ENCODE assay signal across 8 cellular contexts in genomic region chr12:130838284-130838950, GRCh38. TPM values are rescaled to one million over a fixed set of nuclear protein-coding genes. Genes with fewer than 3 reads are reported as not detected.
DNase-seq lines count a peak whose midpoint lies in the region; ATAC-seq and TF ChIP-seq lines count a peak whose summit lies in the region.

No MANE protein-coding gene starts in this region.

- H3K4me1 ChIP-seq in stomach, result peaks cover 14 to 39% (median 30%) of the 10 kb centered on the region in 4 donors

- no peak for TF ChIP-seq EP300 in stomach (IDR thresholded peaks at IDR 0.05)

- no peak for TF ChIP-seq POLR2A in stomach (IDR thresholded peaks at IDR 0.05)

- H3K4me3 ChIP-seq in AG10803 (ENCODE audit: low read length) (peak overlapping the region; percentile 84), stomach (peak overlapping the region; percentile 91 to 96 (median 96))

- ATAC-seq in GM19043 (IDR thresholded peaks at IDR 0.05; ENCODE audit: low read depth, unreplicated experiment), result peak; percentile 11
- peak; percentile 36 for ATAC-seq in HG03354 (IDR thresholded peaks at IDR 0.05; ENCODE audit: poor library complexity, severe bottlenecking, unreplicated experiment)
- ATAC-seq in left lobe of liver, result peak; percentile 86

- no peaks in the 10 kb centered on the region for H3K9me3 ChIP-seq in stomach

- H3K27me3 ChIP-seq in stomach, result no peaks in the 10 kb centered on the region

- H3K27ac ChIP-seq in stomach, result peak overlapping the region; percentile 73 to 89 (median 80)

- TF ChIP-seq CTCF in AG10803 (conservative IDR thresholded peaks at IDR 0.05; ENCODE audit: low read length) (no peak), stomach (IDR thresholded peaks at IDR 0.05) (no peak)

- in situ Hi-C loops in SK-MEL-5 (cut with HindIII; ENCODE audit: low pct_unique_long_range_greater_than_20kb, low sequenced_read_pairs), result no loop called here

- DNase-seq in AG10803 (ENCODE audit: low read depth), result peak; percentile 21
- peak; percentile 18 for DNase-seq in SK-MEL-5 (ENCODE audit: low read depth, low spot score)
- DNase-seq in central memory CD4-positive, alpha-beta T cell, result peak; percentile 17
- peak; percentile 92 for DNase-seq in left lobe of liver (ENCODE audit: low spot score)
- peak; percentile 38 for DNase-seq in stomach
- no peak for DNase-seq in KG1 (lab: John Stamatoyannopoulos, UW)

- H3K36me3 ChIP-seq in stomach, result no peaks in the 10 kb centered on the region

- 2 to 5% (median 3%) methylated on average over 9 to 38 of the region's 38 CpGs for WGBS in stomach, 5 donors

- intact Hi-C loops in stomach (cut with DNase I; ENCODE audit: low total_unique reads), result no loop called here

RNA-seq across cellular contexts. Expression of gene STX2, which starts 0.6 kb away (rescaled TPM):
- 22.9 and 23.7 TPM in 2 replicates for total RNA-seq in SK-MEL-5 (2014; rRNA removed; shearing (Covaris generic))
- 15.5 and 21.1 TPM in 2 replicates for polyA plus RNA-seq in SK-MEL-5 (2015; cell fraction: cytosol; rRNA removed)
- 92.7 and 100 TPM in 2 replicates for polyA plus RNA-seq in SK-MEL-5 (2015; cell fraction: nucleus; rRNA removed)
- total RNA-seq in left lobe of liver (8.1 TPM), stomach (10 to 100 TPM in 2 of 5 donors, 1 to 10 TPM in 3; 5.3 to 27.2 (median 9.0) TPM)
- polyA plus RNA-seq in stomach, result 1 to 10 TPM; 7.4 to 9.3 (median 8.4) TPM

RNA-seq across cellular contexts. Expression of gene RAN, which starts 33.4 kb away (rescaled TPM):
- 1,589 and 1,696 TPM in 2 replicates for total RNA-seq in SK-MEL-5 (2014; rRNA removed; shearing (Covaris generic))
- 660 and 683 TPM in 2 replicates for polyA plus RNA-seq in SK-MEL-5 (2015; cell fraction: cytosol; rRNA removed)
- 646 and 764 TPM in 2 replicates for polyA plus RNA-seq in SK-MEL-5 (2015; cell fraction: nucleus; rRNA removed)
- 140 TPM for total RNA-seq in left lobe of liver
- total RNA-seq in stomach, result 100 to 1,000 TPM in 2 of 5 donors, 10 to 100 TPM in 3; 52.4 to 248 (median 98.2) TPM
- polyA plus RNA-seq in stomach, result 100 to 1,000 TPM; 290 to 352 (median 345) TPM

Comparison
In these comparisons a context has a peak if more than half of its experiments do, and no peak if none do; other contexts are left out.
1. ATAC-seq: peak in every context shown above with its lines; median percentile 86 in left lobe of liver; 36 in HG03354; 11 in GM19043.